In genomic region chrX:155143959-155144548, GRCh38 we compare ENCODE assay signal across 2 cellular contexts.
TF ChIP-seq lines count a peak whose summit lies in the region.

No MANE protein-coding gene starts in this region.

TF ChIP-seq in A549, 52 proteins besides CTCF, POLR2A, EP300 and RAD21 (continued from another document):
- TF ChIP-seq FOSL2 (IDR thresholded peaks at IDR 0.05), result no peak
- TF ChIP-seq FOSL2 (CRISPR knock-in tag; IDR thresholded peaks at IDR 0.05), result no peak
- no peak for TF ChIP-seq HOXB5 (CRISPR knock-in tag; IDR thresholded peaks at IDR 0.05)
- no peak for TF ChIP-seq MAFK (IDR thresholded peaks at IDR 0.05; ENCODE audit: partially characterized antibody)
- no peak for TF ChIP-seq MAZ (IDR thresholded peaks at IDR 0.05; ENCODE audit: borderline replicate concordance, low read depth, low read length)
- TF ChIP-seq NPAS2 (CRISPR knock-in tag; IDR thresholded peaks at IDR 0.05; ENCODE audit: borderline replicate concordance), result no peak
- TF ChIP-seq ZC3H11A (IDR thresholded peaks at IDR 0.05), result no peak
- no peak for TF ChIP-seq EHMT2 (IDR thresholded peaks at IDR 0.05; ENCODE audit: low read depth)
- no peak for TF ChIP-seq ELK1 (IDR thresholded peaks at IDR 0.05; ENCODE audit: low read depth, low read length)
- TF ChIP-seq SREBF2 (IDR thresholded peaks at IDR 0.05), result no peak
- no peak for TF ChIP-seq EHF (CRISPR knock-in tag; IDR thresholded peaks at IDR 0.05)
- TF ChIP-seq ZNF302 (CRISPR knock-in tag; IDR thresholded peaks at IDR 0.05), result no peak
- TF ChIP-seq ESRRA (IDR thresholded peaks at IDR 0.05; ENCODE audit: borderline replicate concordance, low read length), result no peak
- TF ChIP-seq FOSB (CRISPR knock-in tag; IDR thresholded peaks at IDR 0.05), result no peak
- no peak for TF ChIP-seq HMGXB4 (CRISPR knock-in tag; IDR thresholded peaks at IDR 0.05; ENCODE audit: borderline replicate concordance)
- TF ChIP-seq NFE2L2 (conservative IDR thresholded peaks at IDR 0.05; ENCODE audit: low read length), result no peak
- TF ChIP-seq CHD2 (IDR thresholded peaks at IDR 0.05; ENCODE audit: low read length, partially characterized antibody), result no peak

TF ChIP-seq in HepG2, 621 proteins besides CTCF, POLR2A, EP300 and RAD21 (continued from another document):
- TF ChIP-seq RNF2 (conservative IDR thresholded peaks at IDR 0.05; ENCODE audit: low read depth) (no peak), ARID4A (CRISPR knock-in tag; IDR thresholded peaks at IDR 0.05; ENCODE audit: borderline replicate concordance) (no peak), ZNF543 (CRISPR knock-in tag; IDR thresholded peaks at IDR 0.05) (no peak), FOXJ3 (CRISPR knock-in tag; IDR thresholded peaks at IDR 0.05; ENCODE audit: borderline replicate concordance) (no peak), ZNF558 (CRISPR knock-in tag; IDR thresholded peaks at IDR 0.05; ENCODE audit: borderline replicate concordance) (no peak), KLF6 (CRISPR knock-in tag; IDR thresholded peaks at IDR 0.05) (no peak), SIX4 (CRISPR knock-in tag; IDR thresholded peaks at IDR 0.05) (no peak), PHF8 (CRISPR knock-in tag; IDR thresholded peaks at IDR 0.05) (no peak), YEATS2 (CRISPR knock-in tag; IDR thresholded peaks at IDR 0.05; ENCODE audit: borderline replicate concordance) (no peak), PCBP1 (IDR thresholded peaks at IDR 0.05; ENCODE audit: borderline replicate concordance, low read depth, low read length) (no peak), SP2 (CRISPR knock-in tag; IDR thresholded peaks at IDR 0.05) (no peak), HDAC6 (IDR thresholded peaks at IDR 0.05; ENCODE audit: low read depth, low read length) (no peak), FOXA3 (CRISPR knock-in tag; IDR thresholded peaks at IDR 0.05) (no peak)
